ENCODE assay signal across 8 cellular contexts in genomic region chr9:35904966-35905781, GRCh38. TPM values are rescaled to one million over a fixed set of nuclear protein-coding genes. Genes with fewer than 3 reads are reported as not detected.
A peak's percentile ranks its signal among the peaks of the same experiment; 100 is the strongest.
DNase-seq lines count a peak whose midpoint lies in the region; ATAC-seq and TF ChIP-seq lines count a peak whose summit lies in the region.
"Had no signal": no experiment of that assay in that cellular context is flagged by ENCODE, and none has a peak within 500 bp of the region (broad histone marks: within the 10 kb centered on the region; RNA-seq: fewer than 3 reads in every experiment).

No MANE protein-coding gene starts in this region.

- H3K4me1 ChIP-seq in PC-3 (ENCODE audit: insufficient read depth, low read length) (peaks cover 64% of the 10 kb centered on the region), mucosa of descending colon (ENCODE audit: low read depth) (peaks cover 60% of the 10 kb centered on the region)

- H3K79me2 ChIP-seq in PC-3 (ENCODE audit: low read length) = peaks cover 10% of the 10 kb centered on the region

- CTCF ChIA-PET in PC-3 (lab: Charles Lee) = interaction anchor here (1.0 kb wide), 1 partner anchor 102 kb away, joined by 3 read pairs; no protein-coding TSS in a partner anchor

- H3K36me3 Mint-ChIP-seq in chondrocyte (ENCODE audit: low read depth) (no peaks in the 10 kb centered on the region), type B pancreatic cell (no peaks in the 10 kb centered on the region)

- intact Hi-C loops in PC-3 (cut with micrococcal nuclease) = loop anchor here (5.0 kb wide), 1 partner anchor 117 kb away; no protein-coding TSS in a partner anchor
- intact Hi-C loops in mucosa of descending colon (cut with DNase I, micrococcal nuclease) = loop anchor here (5.0 kb wide), 1 partner anchor 42 kb away; no protein-coding TSS in a partner anchor

- no peaks in the 10 kb centered on the region for H4K20me1 ChIP-seq in PC-3 (ENCODE audit: low read length)

- peaks cover 70% of the 10 kb centered on the region for H3K4me1 Mint-ChIP-seq in chondrocyte (ENCODE audit: low read depth)
- peaks cover 33% of the 10 kb centered on the region for H3K4me1 Mint-ChIP-seq in type B pancreatic cell (ENCODE audit: unreplicated experiment)

- ATAC-seq in PC-3 = peak; percentile 21
- ATAC-seq in mucosa of descending colon = peak; percentile 67
- ATAC-seq in GM18517 (IDR thresholded peaks at IDR 0.05; ENCODE audit: unreplicated experiment) = no peak

- H3K4me3 ChIP-seq in PC-3 (ENCODE audit: low read length) (peak overlapping the region; percentile 11; the same call in 1 of the 2 replicates), mucosa of descending colon (no peak overlapping the region)

- H3K9me3 Mint-ChIP-seq in chondrocyte (ENCODE audit: low read depth) (no peaks in the 10 kb centered on the region), type B pancreatic cell (no peaks in the 10 kb centered on the region)

- H3F3A ChIP-seq in PC-3 (ENCODE audit: low read length, unreplicated experiment) = peaks cover 11% of the 10 kb centered on the region

- TF ChIP-seq CTCF in PC-3 (conservative IDR thresholded peaks at IDR 0.05; ENCODE audit: low read depth, low read length) (no peak), chondrocyte (IDR thresholded peaks at IDR 0.05) (no peak), mucosa of descending colon (IDR thresholded peaks at IDR 0.05) (no peak), type B pancreatic cell (conservative IDR thresholded peaks at IDR 0.05) (no peak)

- POLR2A ChIA-PET in PC-3 (lab: Charles Lee; ENCODE audit: unreplicated experiment) = no interaction called here

- H3K36me3 ChIP-seq in PC-3 (ENCODE audit: low read depth, low read length) = no peaks in the 10 kb centered on the region
- H3K36me3 ChIP-seq in mucosa of descending colon (ENCODE audit: low read depth) = no peaks in the 10 kb centered on the region

- H3K9me3 ChIP-seq in PC-3 (ENCODE audit: low read length) = no peaks in the 10 kb centered on the region
- H3K9me3 ChIP-seq in mucosa of descending colon = no peaks in the 10 kb centered on the region

- no peaks in the 10 kb centered on the region for H3K27me3 ChIP-seq in PC-3 (ENCODE audit: low read length)

- peak overlapping the region; percentile 97 for H3K27ac Mint-ChIP-seq in chondrocyte (ENCODE audit: unreplicated experiment)
- H3K27ac Mint-ChIP-seq in type B pancreatic cell = peak overlapping the region; percentile 3

- peak; percentile 71 for DNase-seq in PC-3
- no peak for DNase-seq in chondrocyte (ENCODE audit: low spot score)
- DNase-seq in mucosa of descending colon = peak; percentile 70 to 75 (median 72)
- DNase-seq in type B pancreatic cell (ENCODE audit: extremely low spot score, unreplicated experiment) = no peak
- DNase-seq in SHP77 (lab: John Stamatoyannopoulos, UW) = no peak
- DNase-seq in NCI-H1694 (lab: John Stamatoyannopoulos, UW) = no peak
- DNase-seq: stimulated activated CD4-positive, alpha-beta T cell treated with anti-CD3 and anti-CD28 coated beads, Interleukin-12 subunit alpha, Interleukin-12 subunit beta, amount 100 ng/mL, for 4 hours had no signal

- no peaks in the 10 kb centered on the region for H3K9me2 ChIP-seq in PC-3 (replicated peaks; ENCODE audit: low read length)

- H3K9ac ChIP-seq in PC-3 (ENCODE audit: low read length) = peak overlapping the region; percentile 32; the same call in 1 of the 2 replicates

- no TSS peak for BruUV-seq in PC-3 (replicated peaks; lab: Mats Ljungman, UMichigan)

- H3K4me3 Mint-ChIP-seq in chondrocyte (ENCODE audit: unreplicated experiment) (no peak overlapping the region), type B pancreatic cell (no peak overlapping the region)

- peak overlapping the region; percentile 28; the same call in 1 of the 2 replicates for H2AFZ ChIP-seq in PC-3 (ENCODE audit: low read length)

- peak overlapping the region; percentile 94 for H3K27ac ChIP-seq in PC-3 (ENCODE audit: low read length)

- H3K27me3 Mint-ChIP-seq in chondrocyte (ENCODE audit: low read depth) = no peaks in the 10 kb centered on the region
- peaks cover 14% of the 10 kb centered on the region for H3K27me3 Mint-ChIP-seq in type B pancreatic cell

- peak overlapping the region; percentile 71 for H3K4me2 ChIP-seq in PC-3 (ENCODE audit: low read length)

RNA-seq across cellular contexts. Expression of gene HRCT1, which starts 0.8 kb away (rescaled TPM):
- total RNA-seq in PC-3 (2014; rRNA removed) (1.7 TPM in 2 replicates), chondrocyte (7.2 to 16.6 TPM (median 7.8 TPM) in 3 replicates), mucosa of descending colon (100 to 1,000 TPM in 1 of 3 donors, 10 to 100 TPM in 2; 24.8 to 161 (median 82.1) TPM), type B pancreatic cell (ENCODE audit: low replicate concordance) (0.40 TPM in 1 of 2 replicates, not detected in the other)

RNA-seq across cellular contexts. Expression of gene SPAAR, which starts 4.1 kb away (rescaled TPM):
- total RNA-seq in PC-3 (2014; rRNA removed) (0.35 TPM in 1 of 2 replicates, not detected in the other), chondrocyte (0.70 to 1.3 TPM (median 0.77 TPM) in 3 replicates), mucosa of descending colon (1 to 10 TPM; 2.0 to 2.9 (median 2.0) TPM), type B pancreatic cell (ENCODE audit: low replicate concordance) (not detected in 2 replicates)

RNA-seq across cellular contexts. Expression of gene OR13J1, which starts 35.0 kb away (rescaled TPM):
- total RNA-seq in PC-3 (2014; rRNA removed) = not detected in 2 replicates
- not detected in 3 replicates for total RNA-seq in chondrocyte
- not detected for total RNA-seq in mucosa of descending colon
- total RNA-seq in type B pancreatic cell (ENCODE audit: low replicate concordance) = not detected in 2 replicates

RNA-seq across cellular contexts. Expression of gene OR2S2, which starts 52.8 kb away (rescaled TPM):
- not detected in 2 replicates for total RNA-seq in PC-3 (2014; rRNA removed)
- not detected in 3 replicates for total RNA-seq in chondrocyte
- not detected for total RNA-seq in mucosa of descending colon
- total RNA-seq in type B pancreatic cell (ENCODE audit: low replicate concordance) = not detected in 2 replicates

Comparison
In these comparisons a context has a peak if more than half of its experiments do, and no peak if none do; other contexts are left out.
1. DNase-seq: peak in PC-3 (single experiment) and mucosa of descending colon (3 of 3); none in chondrocyte (single experiment), type B pancreatic cell (single experiment), SHP77 (0 of 2) and NCI-H1694 (single experiment).